9 cellular contexts compared by ENCODE assay signal in the genomic region with DNA sequence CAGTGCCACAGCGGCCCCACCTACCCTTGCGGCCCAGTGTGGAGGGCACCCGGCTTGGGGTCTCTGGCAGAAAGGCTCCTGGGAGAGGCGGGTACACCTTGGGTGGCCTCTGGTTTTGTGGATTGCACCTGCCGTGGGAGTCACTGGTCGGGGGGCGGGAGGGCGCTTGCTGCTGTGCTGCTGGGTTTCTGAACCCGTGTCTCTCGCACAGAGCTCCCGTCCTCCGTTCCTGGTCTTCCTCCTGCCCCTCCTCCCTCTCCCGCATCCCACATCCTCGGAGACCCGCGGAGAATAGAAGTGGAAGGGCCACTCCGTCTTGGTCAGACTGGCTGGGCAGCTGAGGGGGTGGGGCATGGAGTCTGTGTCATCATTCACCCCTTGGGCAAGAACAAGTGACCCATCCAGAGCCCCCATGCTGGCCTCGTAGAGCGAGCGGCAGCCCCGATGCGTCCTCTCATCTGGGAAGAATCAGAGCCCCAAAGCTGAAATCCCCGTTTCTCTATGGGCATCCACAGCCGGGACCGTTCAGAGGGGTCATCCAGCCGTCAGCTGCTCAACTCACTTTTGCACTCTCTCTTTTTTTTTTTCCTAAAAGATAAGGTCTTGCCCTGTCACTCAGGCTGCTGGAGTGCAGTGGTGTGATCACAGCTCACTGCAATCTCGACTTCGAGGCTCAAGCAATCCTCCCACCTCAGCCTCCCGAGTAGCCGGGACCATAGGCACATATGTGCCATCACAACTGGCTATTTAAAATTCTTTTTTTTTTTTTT. TPM values are rescaled to one million over a fixed set of nuclear protein-coding genes. Genes with fewer than 3 reads are reported as not detected.
A peak's percentile ranks its signal among the peaks of the same experiment; 100 is the strongest.
DNase-seq lines count a peak whose midpoint lies in the region; ATAC-seq and TF ChIP-seq lines count a peak whose summit lies in the region.
"Had no signal": no experiment of that assay in that cellular context is flagged by ENCODE, and none has a peak within 500 bp of the region (broad histone marks: within the 10 kb centered on the region; RNA-seq: fewer than 3 reads in every experiment).

No MANE protein-coding gene starts in this region.

- peak overlapping the region; percentile 92 for H3K4me2 ChIP-seq in SK-N-SH

- TF ChIP-seq CTCF in SK-N-SH (IDR thresholded peaks at IDR 0.05), result no peak

- H3K27ac ChIP-seq in SK-N-SH (ENCODE audit: low read depth in 2 of 2, low read length in 1 of 2) (peak overlapping the region in 1 of 2 experiments; percentile 97; a peak in 2 of 4 replicates), stomach smooth muscle (ENCODE audit: low read length) (peak overlapping the region; percentile 96)

- no peak overlapping the region for H2AFZ ChIP-seq in SK-N-SH (ENCODE audit: low read depth)

- no peak for TF ChIP-seq RAD21 in SK-N-SH (IDR thresholded peaks at IDR 0.05; ENCODE audit: low read length)

- H3K9me3 ChIP-seq in SK-N-SH, result no peaks in the 10 kb centered on the region
- H3K9me3 ChIP-seq in stomach smooth muscle (ENCODE audit: control insufficient read depth in 2 of 2, low read length in 2 of 2), result no peaks in the 10 kb centered on the region

- H3K36me3 Mint-ChIP-seq in activated naive CD8-positive, alpha-beta T cell treated with anti-CD3 and anti-CD28 coated beads for 36 hours, result peaks cover 8% of the 10 kb centered on the region

- H3K79me2 ChIP-seq in SK-N-SH (ENCODE audit: insufficient read depth), result peaks cover 84% of the 10 kb centered on the region

- peaks cover 13% of the 10 kb centered on the region; the same call in 1 of the 2 replicates for H4K20me1 ChIP-seq in SK-N-SH (ENCODE audit: insufficient read depth)

- H3K27me3 ChIP-seq in SK-N-SH (ENCODE audit: insufficient read depth) (no peaks in the 10 kb centered on the region), stomach smooth muscle (ENCODE audit: control insufficient read depth in 1 of 2, insufficient read depth in 2 of 2, low read length in 2 of 2) (peaks cover 0 to 2% of the 10 kb centered on the region in 2 donors)

- no peak overlapping the region for H3K4me3 Mint-ChIP-seq in activated naive CD8-positive, alpha-beta T cell treated with anti-CD3 and anti-CD28 coated beads for 36 hours

- H3K9ac ChIP-seq in SK-N-SH (peak overlapping the region; percentile 62; the same call in 1 of the 2 replicates), stomach smooth muscle (ENCODE audit: low read length in 2 of 2) (no peak overlapping the region)

- TF ChIP-seq EP300 in SK-N-SH (IDR thresholded peaks at IDR 0.05; ENCODE audit: borderline replicate concordance in 1 of 2, low read depth in 1 of 2, low read length in 1 of 2), result no peak

- H3K4me1 ChIP-seq in SK-N-SH (ENCODE audit: control insufficient read depth in 1 of 2, insufficient read depth in 2 of 2, low read depth in 1 of 2, low read length in 1 of 2) (peaks cover 47 to 61% of the 10 kb centered on the region in 2 experiments; a peak in 3 of 4 replicates), stomach smooth muscle (ENCODE audit: control insufficient read depth, insufficient read depth, low read length) (peaks cover 67% of the 10 kb centered on the region)

- H3K9me3 Mint-ChIP-seq in activated naive CD8-positive, alpha-beta T cell treated with anti-CD3 and anti-CD28 coated beads for 36 hours, result no peaks in the 10 kb centered on the region

- ATAC-seq in SK-N-SH treated with all-trans-retinoic acid at 6 μM for 48 hours, result no peak
- no peak for ATAC-seq in left lobe of liver
- ATAC-seq in HG03520 (IDR thresholded peaks at IDR 0.05; ENCODE audit: unreplicated experiment), result no peak
- ATAC-seq in HG02852 (IDR thresholded peaks at IDR 0.05; ENCODE audit: unreplicated experiment), result no peak

- H3F3A ChIP-seq in SK-N-SH (replicated peaks; ENCODE audit: insufficient read depth), result peaks cover 37% of the 10 kb centered on the region

- H3K27me3 Mint-ChIP-seq in activated naive CD8-positive, alpha-beta T cell treated with anti-CD3 and anti-CD28 coated beads for 36 hours, result no peaks in the 10 kb centered on the region

- H3K4me3 ChIP-seq in SK-N-SH (ENCODE audit: low read depth in 2 of 2, low read length in 1 of 2) (no peak overlapping the region), stomach smooth muscle (ENCODE audit: low read length in 2 of 2) (no peak overlapping the region)

- POLR2A ChIA-PET in SK-N-SH (lab: Yijun Ruan, JAX), result no interaction called here

- no peaks in the 10 kb centered on the region for H3K9me2 ChIP-seq in SK-N-SH

- H3K4me1 Mint-ChIP-seq in activated naive CD8-positive, alpha-beta T cell treated with anti-CD3 and anti-CD28 coated beads for 36 hours, result peaks cover 26% of the 10 kb centered on the region

- peak overlapping the region; percentile 23 for H3K27ac Mint-ChIP-seq in activated naive CD8-positive, alpha-beta T cell treated with anti-CD3 and anti-CD28 coated beads for 36 hours

- 88% methylated on average over 30 of the region's 30 CpGs for WGBS in SK-N-SH (ENCODE audit: low lambda C conversion rate)

- peaks cover 0 to 3% of the 10 kb centered on the region in 2 experiments for H3K36me3 ChIP-seq in SK-N-SH (replicated peaks in 1 of 2; ENCODE audit: control insufficient read depth in 1 of 2, insufficient read depth in 2 of 2, low read length in 1 of 2)
- peaks cover 0 to 2% of the 10 kb centered on the region in 2 donors for H3K36me3 ChIP-seq in stomach smooth muscle (ENCODE audit: control insufficient read depth in 2 of 2, insufficient read depth in 2 of 2, low read length in 2 of 2)

- DNase-seq in SK-N-SH (no peak), left lobe of liver (ENCODE audit: low spot score) (peak; percentile 47), NCI-H526 (lab: John Stamatoyannopoulos, UW) (no peak)
- DNase-seq in activated naive CD8-positive, alpha-beta T cell treated with anti-CD3 and anti-CD28 coated beads for 36 hours, result no peak
- DNase-seq: MM.1S had no signal

- CTCF ChIA-PET in SK-N-SH (lab: Yijun Ruan, JAX), result interaction anchor here (0.8 to 4.0 kb wide), 5 partner anchors 21 to 58 kb away, joined by 3 to 24 read pairs (median 5); a partner anchor contains a TSS

TF ChIP-seq in SK-N-SH, 30 proteins besides CTCF, POLR2A, EP300 and RAD21 (continues in another document):
- TF ChIP-seq NFIC (IDR thresholded peaks at IDR 0.05; ENCODE audit: borderline replicate concordance), result no peak
- no peak for TF ChIP-seq POLR2AphosphoS5 (IDR thresholded peaks at IDR 0.05; ENCODE audit: low read depth, low read length)

TF ChIP-seq in SK-N-SH treated with all-trans-retinoic acid at 6 μM for 48 hours, 23 proteins besides CTCF, POLR2A, EP300 and RAD21 (continues in another document):
- TF ChIP-seq, protein P1, sequence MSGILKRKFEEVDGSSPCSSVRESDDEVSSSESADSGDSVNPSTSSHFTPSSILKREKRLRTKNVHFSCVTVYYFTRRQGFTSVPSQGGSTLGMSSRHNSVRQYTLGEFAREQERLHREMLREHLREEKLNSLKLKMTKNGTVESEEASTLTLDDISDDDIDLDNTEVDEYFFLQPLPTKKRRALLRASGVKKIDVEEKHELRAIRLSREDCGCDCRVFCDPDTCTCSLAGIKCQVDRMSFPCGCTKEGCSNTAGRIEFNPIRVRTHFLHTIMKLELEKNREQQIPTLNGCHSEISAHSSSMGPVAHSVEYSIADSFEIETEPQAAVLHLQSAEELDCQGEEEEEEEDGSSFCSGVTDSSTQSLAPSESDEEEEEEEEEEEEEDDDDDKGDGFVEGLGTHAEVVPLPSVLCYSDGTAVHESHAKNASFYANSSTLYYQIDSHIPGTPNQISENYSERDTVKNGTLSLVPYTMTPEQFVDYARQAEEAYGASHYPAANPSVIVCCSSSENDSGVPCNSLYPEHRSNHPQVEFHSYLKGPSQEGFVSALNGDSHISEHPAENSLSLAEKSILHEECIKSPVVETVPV (CRISPR knock-in tag; IDR thresholded peaks at IDR 0.05), result no peak
- no peak for TF ChIP-seq ISL1 (CRISPR knock-in tag; IDR thresholded peaks at IDR 0.05)
- no peak for TF ChIP-seq TOX (CRISPR knock-in tag; IDR thresholded peaks at IDR 0.05; ENCODE audit: borderline replicate concordance)
- TF ChIP-seq OSR1 (CRISPR knock-in tag; IDR thresholded peaks at IDR 0.05), result no peak
- TF ChIP-seq ZNF565 (CRISPR knock-in tag; conservative IDR thresholded peaks at IDR 0.05; ENCODE audit: low read depth), result no peak
- no peak for TF ChIP-seq PPARA (CRISPR knock-in tag; IDR thresholded peaks at IDR 0.05; ENCODE audit: borderline replicate concordance)
- no peak for TF ChIP-seq RARB (CRISPR knock-in tag; IDR thresholded peaks at IDR 0.05)
- TF ChIP-seq SNAI2 (CRISPR knock-in tag; IDR thresholded peaks at IDR 0.05), result no peak
- TF ChIP-seq TCF4 (CRISPR knock-in tag; IDR thresholded peaks at IDR 0.05; ENCODE audit: borderline replicate concordance), result no peak
- no peak for TF ChIP-seq ZNF70 (CRISPR knock-in tag; IDR thresholded peaks at IDR 0.05)
- TF ChIP-seq GLIS3 (CRISPR knock-in tag; IDR thresholded peaks at IDR 0.05), result no peak

RNA-seq across cellular contexts. Expression of a gene that starts 4.0 kb away (rescaled TPM):
- polyA plus RNA-seq in SK-N-SH (2012; rRNA removed), result 33.0 and 33.2 TPM in 2 replicates
- polyA plus RNA-seq in SK-N-SH (2012; cell fraction: cytosol; rRNA removed), result 8.3 and 12.2 TPM in 2 replicates
- 240 and 252 TPM in 2 replicates for polyA plus RNA-seq in SK-N-SH (2012; cell fraction: nucleus; rRNA removed)
- total RNA-seq in activated naive CD8-positive, alpha-beta T cell treated with anti-CD3 and anti-CD28 coated beads for 36 hours, result 10 to 100 TPM; 39.1 to 43.7 TPM
- total RNA-seq in left lobe of liver, result 11.6 TPM

RNA-seq across cellular contexts. Expression of a gene that starts 21.5 kb away (rescaled TPM):
- 1.5 and 1.8 TPM in 2 replicates for polyA plus RNA-seq in SK-N-SH (2012; rRNA removed)
- 0.43 and 0.46 TPM in 2 replicates for polyA plus RNA-seq in SK-N-SH (2012; cell fraction: cytosol; rRNA removed)
- 6.5 and 6.7 TPM in 2 replicates for polyA plus RNA-seq in SK-N-SH (2012; cell fraction: nucleus; rRNA removed)
- under 1 TPM; 0.14 to 0.22 TPM for total RNA-seq in activated naive CD8-positive, alpha-beta T cell treated with anti-CD3 and anti-CD28 coated beads for 36 hours
- total RNA-seq in left lobe of liver, result 44.6 TPM

RNA-seq across cellular contexts. Expression of a gene that starts 30.3 kb away (rescaled TPM):
- polyA plus RNA-seq in SK-N-SH (2012; rRNA removed), result 35.7 and 48.1 TPM in 2 replicates
- 12.0 and 22.3 TPM in 2 replicates for polyA plus RNA-seq in SK-N-SH (2012; cell fraction: cytosol; rRNA removed)
- 148 and 184 TPM in 2 replicates for polyA plus RNA-seq in SK-N-SH (2012; cell fraction: nucleus; rRNA removed)
- total RNA-seq in activated naive CD8-positive, alpha-beta T cell treated with anti-CD3 and anti-CD28 coated beads for 36 hours, result 10 to 100 TPM; 88.9 to 94.1 TPM
- 55.5 TPM for total RNA-seq in left lobe of liver

RNA-seq across cellular contexts. Expression of a gene that starts 35.3 kb away (rescaled TPM):
- 106 and 109 TPM in 2 replicates for polyA plus RNA-seq in SK-N-SH (2012; rRNA removed)
- polyA plus RNA-seq in SK-N-SH (2012; cell fraction: cytosol; rRNA removed), result 71.7 and 94.8 TPM in 2 replicates
- 82.8 and 87.7 TPM in 2 replicates for polyA plus RNA-seq in SK-N-SH (2012; cell fraction: nucleus; rRNA removed)
- total RNA-seq in activated naive CD8-positive, alpha-beta T cell treated with anti-CD3 and anti-CD28 coated beads for 36 hours, result 10 to 100 TPM; 55.1 to 57.0 TPM
- 10.7 TPM for total RNA-seq in left lobe of liver

Comparison
In these comparisons a context has a peak if more than half of its experiments do, and no peak if none do; other contexts are left out.
1. RNA of a gene that starts 21.5 kb away (total RNA-seq): 44.6 TPM in left lobe of liver (single experiment); 0.14 to 0.22 TPM in activated naive CD8-positive, alpha-beta T cell treated with anti-CD3 and anti-CD28 coated beads for 36 hours; every median in the first group is over 10 times any median in the second.